9 cellular contexts compared by ENCODE assay signal in genomic region chr4:168585168-168586091, GRCh38.
DNase-seq lines count a peak whose midpoint lies in the region; ATAC-seq and TF ChIP-seq lines count a peak whose summit lies in the region.
"Had no signal": no experiment of that assay in that cellular context is flagged by ENCODE, and none has a peak within 500 bp of the region (broad histone marks: within the 10 kb centered on the region; RNA-seq: fewer than 3 reads in every experiment).

No MANE protein-coding gene starts in this region.

- DNase-seq in CD4-positive, alpha-beta T cell: no peak
- DNase-seq in NCI-H510A treated with DMSO at 0.1 percent for 48 hours (lab: John Stamatoyannopoulos, UW): peak; percentile 26
- peak; percentile 93 for DNase-seq in adipocyte (ENCODE audit: low read depth)
- peak; percentile 78 for DNase-seq in left ventricle myocardium inferior
- DNase-seq in retinal pigment epithelial cell (ENCODE audit: low read depth): no peak
- DNase-seq in T-helper 9 cell: no peak

- intact Hi-C loops in CD4-positive, alpha-beta T cell (cut with DNase I, micrococcal nuclease): no loop called here
- intact Hi-C loops in left ventricle myocardium inferior (cut with micrococcal nuclease): loop anchor here (10.0 kb wide), 2 partner anchors 109 to 329 kb away; no protein-coding TSS in a partner anchor

- H3K36me3 Mint-ChIP-seq in CD4-positive, alpha-beta T cell (ENCODE audit: low read depth): no peaks in the 10 kb centered on the region

- H3K9me3 Mint-ChIP-seq in CD4-positive, alpha-beta T cell: peaks cover 3% of the 10 kb centered on the region
- H3K9me3 Mint-ChIP-seq: T-helper 1 cell treated with Interleukin-12 subunit alpha and Interleukin-12 subunit beta and Interleukin-4 antibody, amounts not matched to agents 30 μg/mL and 1 μg/mL, for 36 hours had no signal

- H3K27ac Mint-ChIP-seq in CD4-positive, alpha-beta T cell: no peak overlapping the region
- H3K27ac Mint-ChIP-seq: T-helper 1 cell treated with Interleukin-12 subunit alpha and Interleukin-12 subunit beta and Interleukin-4 antibody, amounts not matched to agents 30 μg/mL and 1 μg/mL, for 36 hours had no signal

- TF ChIP-seq CTCF in CD4-positive, alpha-beta T cell (IDR thresholded peaks at IDR 0.05): no peak
- peak; percentile 85 for TF ChIP-seq CTCF in left ventricle myocardium inferior (IDR thresholded peaks at IDR 0.05; ENCODE audit: borderline replicate concordance)
- TF ChIP-seq CTCF in retinal pigment epithelial cell (conservative IDR thresholded peaks at IDR 0.05; ENCODE audit: low read depth, low read length): peak; percentile 80

- POLR2A ChIA-PET in CD4-positive, alpha-beta T cell (lab: Charles Lee): no interaction called here

- peaks cover 25% of the 10 kb centered on the region for H3K27me3 Mint-ChIP-seq in CD4-positive, alpha-beta T cell

- no peaks in the 10 kb centered on the region for H3K4me1 Mint-ChIP-seq in CD4-positive, alpha-beta T cell (ENCODE audit: low read depth)

- no peaks in the 10 kb centered on the region for H3K27me3 ChIP-seq in CD4-positive, alpha-beta T cell (ENCODE audit: control insufficient read depth, insufficient read depth, low read length)
- H3K27me3 ChIP-seq in adipocyte (replicated peaks; ENCODE audit: control insufficient read depth, insufficient read depth, low read length): no peaks in the 10 kb centered on the region
- no peaks in the 10 kb centered on the region for H3K27me3 ChIP-seq in left ventricle myocardium inferior (ENCODE audit: low read depth)

- H3K36me3 ChIP-seq in adipocyte (ENCODE audit: control insufficient read depth, insufficient read depth, low read length, severe bottlenecking) (no peaks in the 10 kb centered on the region), left ventricle myocardium inferior (no peaks in the 10 kb centered on the region)

- CTCF ChIA-PET in CD4-positive, alpha-beta T cell (lab: Charles Lee): interaction anchor here (0.6 kb wide), 1 partner anchor 29 kb away, joined by 3 read pairs; no protein-coding TSS in a partner anchor

- peak; percentile 37 for ATAC-seq in CD4-positive, alpha-beta T cell (ENCODE audit: poor library complexity)
- ATAC-seq in GM18907 (IDR thresholded peaks at IDR 0.05; ENCODE audit: unreplicated experiment): peak; percentile 93
- peak; percentile 81 for ATAC-seq in HG03066 (IDR thresholded peaks at IDR 0.05; ENCODE audit: low read depth, unreplicated experiment)

- H3K9me3 ChIP-seq in CD4-positive, alpha-beta T cell (ENCODE audit: control insufficient read depth, low read length): no peaks in the 10 kb centered on the region
- H3K9me3 ChIP-seq in adipocyte (ENCODE audit: control insufficient read depth, low read length) (peaks cover 10% of the 10 kb centered on the region), left ventricle myocardium inferior (replicated peaks) (peaks cover 18% of the 10 kb centered on the region)

- peak overlapping the region; percentile 30 for H3K9ac ChIP-seq in adipocyte (ENCODE audit: low read length)

- H3K4me1 ChIP-seq in adipocyte (ENCODE audit: control insufficient read depth, insufficient read depth, low read length): peaks cover 53% of the 10 kb centered on the region
- H3K4me1 ChIP-seq in left ventricle myocardium inferior: peaks cover 48% of the 10 kb centered on the region

- H3K4me3 ChIP-seq in adipocyte (ENCODE audit: low read length) (no peak overlapping the region), left ventricle myocardium inferior (no peak overlapping the region), retinal pigment epithelial cell (ENCODE audit: low read length) (no peak overlapping the region)

- no peak overlapping the region for H3K4me3 Mint-ChIP-seq in CD4-positive, alpha-beta T cell
- H3K4me3 Mint-ChIP-seq: T-helper 1 cell treated with Interleukin-12 subunit alpha and Interleukin-12 subunit beta and Interleukin-4 antibody, amounts not matched to agents 30 μg/mL and 1 μg/mL, for 36 hours had no signal

- no peak overlapping the region for H3K27ac ChIP-seq in CD4-positive, alpha-beta T cell (ENCODE audit: low read depth, low read length)
- peak overlapping the region; percentile 43 for H3K27ac ChIP-seq in left ventricle myocardium inferior (replicated peaks)

Comparison
In these comparisons a context has a peak if more than half of its experiments do, and no peak if none do; other contexts are left out.
1. ATAC-seq: peak in every context shown above with its lines; median percentile 93 in GM18907; 81 in HG03066; 37 in CD4-positive, alpha-beta T cell.
2. DNase-seq: peak in NCI-H510A treated with DMSO at 0.1 percent for 48 hours (single experiment), adipocyte (single experiment) and left ventricle myocardium inferior (single experiment); none in CD4-positive, alpha-beta T cell (0 of 10), retinal pigment epithelial cell (single experiment) and T-helper 9 cell (single experiment).